22 cellular contexts compared by ENCODE assay signal in genomic region chr14:91385227-91385626, GRCh38. TPM values are rescaled to one million over a fixed set of nuclear protein-coding genes. Genes with fewer than 3 reads are reported as not detected.
DNase-seq lines count a peak whose midpoint lies in the region; ATAC-seq lines count a peak whose summit lies in the region.
"Had no signal": no experiment of that assay in that cellular context is flagged by ENCODE, and none has a peak within 500 bp of the region (broad histone marks: within the 10 kb centered on the region; RNA-seq: fewer than 3 reads in every experiment).

No MANE protein-coding gene starts in this region.

- H3K36me3 ChIP-seq in CD4-positive, alpha-beta memory T cell (ENCODE audit: insufficient read depth, low read length) = peaks cover 5% of the 10 kb centered on the region
- H3K36me3 ChIP-seq in H7 (replicated peaks; ENCODE audit: control insufficient read depth, insufficient read depth, low read length) = no peaks in the 10 kb centered on the region; the same call in 1 of the 2 replicates
- H3K36me3 ChIP-seq: neural progenitor cell had no signal

- H3K4me3 Mint-ChIP-seq in CD4-positive, alpha-beta memory T cell = peak overlapping the region in 6 of 8 donors; percentile 22 to 62 (median 41)
- H3K4me3 Mint-ChIP-seq in activated T-helper 17 cell treated with anti-CD3 and anti-CD28 coated beads, Interleukin-2, amount 50 U/mL, for 72 hours = peak overlapping the region; percentile 37
- H3K4me3 Mint-ChIP-seq in naive thymus-derived CD8-positive, alpha-beta T cell = peak overlapping the region in 9 of 10 donors; percentile 1 to 82 (median 64)
- H3K4me3 Mint-ChIP-seq: HFFc6, neural progenitor cell, type B pancreatic cell had no signal

- peak overlapping the region; percentile 57 to 96 (median 80) for H3K27ac Mint-ChIP-seq in CD4-positive, alpha-beta memory T cell
- H3K27ac Mint-ChIP-seq in activated T-helper 17 cell treated with anti-CD3 and anti-CD28 coated beads, Interleukin-2, amount 50 U/mL, for 72 hours = peak overlapping the region; percentile 54
- H3K27ac Mint-ChIP-seq in naive thymus-derived CD8-positive, alpha-beta T cell = peak overlapping the region; percentile 37 to 95 (median 88)
- H3K27ac Mint-ChIP-seq: HFFc6, neural progenitor cell, progenitor cell of endocrine pancreas, type B pancreatic cell had no signal

- H3K9me3 Mint-ChIP-seq in CD4-positive, alpha-beta memory T cell = no peaks in the 10 kb centered on the region
- no peaks in the 10 kb centered on the region for H3K9me3 Mint-ChIP-seq in activated T-helper 17 cell treated with anti-CD3 and anti-CD28 coated beads, Interleukin-2, amount 50 U/mL, for 72 hours
- no peaks in the 10 kb centered on the region for H3K9me3 Mint-ChIP-seq in naive thymus-derived CD8-positive, alpha-beta T cell
- H3K9me3 Mint-ChIP-seq: HFFc6, neural progenitor cell, type B pancreatic cell had no signal

- CTCF ChIA-PET in CD4-positive, alpha-beta memory T cell (lab: Charles Lee; ENCODE audit: partially characterized antibody) = interaction anchor here (1.3 kb wide), 1 partner anchor 13 kb away, joined by 3 read pairs; no protein-coding TSS in a partner anchor

- H3K27ac ChIP-seq in CD4-positive, alpha-beta memory T cell (ENCODE audit: low read depth, low read length) = peak overlapping the region; percentile 0
- H3K27ac ChIP-seq: neural progenitor cell had no signal

- peaks cover 16 to 52% of the 10 kb centered on the region in 2 donors for H3K36me3 Mint-ChIP-seq in CD4-positive, alpha-beta memory T cell
- H3K36me3 Mint-ChIP-seq in activated T-helper 17 cell treated with anti-CD3 and anti-CD28 coated beads, Interleukin-2, amount 50 U/mL, for 72 hours (ENCODE audit: low read depth) = peaks cover 26% of the 10 kb centered on the region
- peaks cover 0 to 35% (median 2%) of the 10 kb centered on the region in 3 donors for H3K36me3 Mint-ChIP-seq in naive thymus-derived CD8-positive, alpha-beta T cell
- H3K36me3 Mint-ChIP-seq: type B pancreatic cell had no signal

- no peaks in the 10 kb centered on the region for H3K27me3 Mint-ChIP-seq in CD4-positive, alpha-beta memory T cell
- no peaks in the 10 kb centered on the region for H3K27me3 Mint-ChIP-seq in activated T-helper 17 cell treated with anti-CD3 and anti-CD28 coated beads, Interleukin-2, amount 50 U/mL, for 72 hours
- no peaks in the 10 kb centered on the region for H3K27me3 Mint-ChIP-seq in naive thymus-derived CD8-positive, alpha-beta T cell
- H3K27me3 Mint-ChIP-seq: progenitor cell of endocrine pancreas, type B pancreatic cell had no signal

- H3K4me1 ChIP-seq in CD4-positive, alpha-beta memory T cell (ENCODE audit: insufficient read depth, low read length) = peaks cover 100% of the 10 kb centered on the region
- H3K4me1 ChIP-seq: Caco-2 had no signal

- intact Hi-C loops in CD4-positive, alpha-beta memory T cell (cut with micrococcal nuclease) = no loop called here

- no peak overlapping the region for H3K4me3 ChIP-seq in CD4-positive, alpha-beta memory T cell (ENCODE audit: low read length in 2 of 2)
- no peak overlapping the region for H3K4me3 ChIP-seq in H7 (ENCODE audit: insufficient read depth, low read depth, low read length)
- H3K4me3 ChIP-seq: neural progenitor cell had no signal

- DNase-seq in CD4-positive, alpha-beta memory T cell = no peak
- DNase-seq in H7 = peak; percentile 26
- no peak for DNase-seq in naive thymus-derived CD8-positive, alpha-beta T cell
- DNase-seq in cerebellar cortex (ENCODE audit: low spot score) = no peak
- DNase-seq in medulla oblongata (ENCODE audit: extremely low spot score) = no peak
- DNase-seq in midbrain (lab: John Stamatoyannopoulos, UW) = no peak
- DNase-seq: activated effector memory CD4-positive, alpha-beta T cell treated with anti-CD3 and anti-CD28 coated beads, Interleukin-2, amount 50 U/mL, for 16 hours; Caco-2; effector CD8-positive, alpha-beta T cell; EL; HFFc6; left colon; NCI-H1105; NCI-H2107; NCI-H510A treated with DMSO at 0.1 percent for 48 hours; stimulated activated naive CD4-positive, alpha-beta T cell treated with Interleukin-2 at 50 U/mL for 16 hours; T1000 had no signal

- no peaks in the 10 kb centered on the region for H3K9me3 ChIP-seq in CD4-positive, alpha-beta memory T cell (ENCODE audit: control insufficient read depth in 1 of 2, low read length in 2 of 2)
- H3K9me3 ChIP-seq: Caco-2 had no signal

- no peak for ATAC-seq in activated T-helper 17 cell treated with anti-CD3 and anti-CD28 coated beads, Interleukin-2, amount 50 U/mL, for 72 hours (replicated peaks)
- ATAC-seq in naive thymus-derived CD8-positive, alpha-beta T cell = peak in 1 of 2 donors; percentile 26
- ATAC-seq: left colon, SK-N-SH treated with all-trans-retinoic acid at 6 μM for 48 hours had no signal

- no peaks in the 10 kb centered on the region for H3K27me3 ChIP-seq in CD4-positive, alpha-beta memory T cell (ENCODE audit: insufficient read depth, low read length)
- no peaks in the 10 kb centered on the region for H3K27me3 ChIP-seq in H7 (ENCODE audit: control insufficient read depth, insufficient read depth, low read length)
- H3K27me3 ChIP-seq: neural progenitor cell had no signal

- POLR2A ChIA-PET in CD4-positive, alpha-beta memory T cell (lab: Charles Lee; ENCODE audit: partially characterized antibody) = interaction anchor here (4.0 to 22.5 kb wide), 3 partner anchors 7 to 31 kb away, joined by 18 to 520 read pairs (median 37); partner anchors contain the start of gene CCDC88C
- POLR2A ChIA-PET in naive thymus-derived CD8-positive, alpha-beta T cell (lab: Charles Lee) = interaction anchor here (0.7 to 25.9 kb wide), 5 partner anchors 9 to 1877 kb away, joined by 3 to 643 read pairs (median 5); partner anchors contain the start of genes CCDC88C, LYSET and MOAP1

- peaks cover 73 to 97% (median 90%) of the 10 kb centered on the region in 4 donors for H3K4me1 Mint-ChIP-seq in CD4-positive, alpha-beta memory T cell
- H3K4me1 Mint-ChIP-seq in activated T-helper 17 cell treated with anti-CD3 and anti-CD28 coated beads, Interleukin-2, amount 50 U/mL, for 72 hours = peaks cover 47% of the 10 kb centered on the region
- peaks cover 56 to 95% (median 90%) of the 10 kb centered on the region in 4 donors for H3K4me1 Mint-ChIP-seq in naive thymus-derived CD8-positive, alpha-beta T cell

RNA-seq across cellular contexts. Expression of gene CCDC88C, which starts 32.4 kb away (rescaled TPM):
- total RNA-seq in CD4-positive, alpha-beta memory T cell = 100 to 1,000 TPM; 272 to 293 TPM
- 10 to 100 TPM; 17.1 to 51.1 TPM for polyA plus RNA-seq in CD4-positive, alpha-beta memory T cell
- 25.2 and 34.0 TPM in 2 replicates for total RNA-seq in H7 (2014; rRNA removed; shearing (Covaris generic))
- total RNA-seq in activated T-helper 17 cell treated with anti-CD3 and anti-CD28 coated beads, Interleukin-2, amount 50 U/mL, for 72 hours = 100 to 1,000 TPM; 143 to 172 TPM
- 100 to 1,000 TPM; 300 to 322 TPM for total RNA-seq in naive thymus-derived CD8-positive, alpha-beta T cell
- 10 to 100 TPM; 23.4 to 41.9 (median 24.0) TPM for polyA plus RNA-seq in naive thymus-derived CD8-positive, alpha-beta T cell
